ENCODE assay signal across 9 cellular contexts in genomic region chr11:704799-705645, GRCh38. TPM values are rescaled to one million over a fixed set of nuclear protein-coding genes. Genes with fewer than 3 reads are reported as not detected.
DNase-seq lines count a peak whose midpoint lies in the region; ATAC-seq and TF ChIP-seq lines count a peak whose summit lies in the region.
"Had no signal": no experiment of that assay in that cellular context is flagged by ENCODE, and none has a peak within 500 bp of the region (broad histone marks: within the 10 kb centered on the region; RNA-seq: fewer than 3 reads in every experiment).

No MANE protein-coding gene starts in this region.

- H3K36me3 ChIP-seq in colonic mucosa (no peaks in the 10 kb centered on the region), lung (ENCODE audit: control insufficient read depth in 2 of 2, insufficient read depth in 2 of 2, low read length in 2 of 2) (peaks cover 0 to 13% of the 10 kb centered on the region in 2 donors), tibial artery (peaks cover 0 to 29% (median 21%) of the 10 kb centered on the region in 3 donors), adrenal gland (replicated peaks in 1 of 2) (no peaks in the 10 kb centered on the region)

- H3K4me3 ChIP-seq in colonic mucosa (peak overlapping the region; percentile 71), lung (no peak overlapping the region), tibial artery (peak overlapping the region; percentile 59 to 63), adrenal gland (peak overlapping the region in 1 of 4 donors; percentile 65)

- TF ChIP-seq CTCF in colonic mucosa (IDR thresholded peaks at IDR 0.05) (no peak), lung (IDR thresholded peaks at IDR 0.05; ENCODE audit: control extremely low read depth, extremely low read depth) (no peak), tibial artery (IDR thresholded peaks at IDR 0.05) (no peak), adrenal gland (IDR thresholded peaks at IDR 0.05) (no peak)

- peak overlapping the region; percentile 84 to 91 for H3K9ac ChIP-seq in colonic mucosa (ENCODE audit: low read depth in 2 of 2, low read length in 2 of 2)

- H3K4me1 ChIP-seq in colonic mucosa (peaks cover 27% of the 10 kb centered on the region), lung (ENCODE audit: control insufficient read depth in 2 of 2, insufficient read depth in 2 of 2, low read length in 2 of 2) (peaks cover 0 to 22% of the 10 kb centered on the region in 2 donors), tibial artery (peaks cover 0 to 65% (median 40%) of the 10 kb centered on the region in 4 donors), adrenal gland (replicated peaks in 1 of 2) (peaks cover 18 to 20% of the 10 kb centered on the region in 2 donors)

- peak; percentile 54 for ATAC-seq in lung (ENCODE audit: insufficient read depth, low FRiP score)
- ATAC-seq in HG02678 (IDR thresholded peaks at IDR 0.05; ENCODE audit: unreplicated experiment): no peak

- peak; percentile 54 for DNase-seq in NCI-H2029 treated with DMSO at 0.1 percent for 48 hours (lab: John Stamatoyannopoulos, UW)
- DNase-seq in colonic mucosa: peak; percentile 90
- DNase-seq in lung (ENCODE audit: low spot score): peak; percentile 85
- DNase-seq in tibial artery: peak in 1 of 2 donors; percentile 66
- no peak for DNase-seq in adrenal gland
- no peak for DNase-seq in NCI-H1048 (lab: John Stamatoyannopoulos, UW)
- no peak for DNase-seq in medulla oblongata (ENCODE audit: extremely low spot score)
- DNase-seq: RPMI8226 had no signal

- 49 to 74% methylated on average over 21 to 25 of the region's 25 CpGs for WGBS in lung, 2 donors
- WGBS in adrenal gland, 4 donors: 69 to 78% (median 78%) methylated on average over 10 to 25 of the region's 25 CpGs

- H3K9me3 ChIP-seq in colonic mucosa (no peaks in the 10 kb centered on the region), lung (ENCODE audit: control insufficient read depth in 2 of 2, insufficient read depth in 1 of 2, low read length in 1 of 2) (no peaks in the 10 kb centered on the region), tibial artery (no peaks in the 10 kb centered on the region), adrenal gland (replicated peaks in 1 of 3) (no peaks in the 10 kb centered on the region)

- H3K27me3 ChIP-seq in colonic mucosa (no peaks in the 10 kb centered on the region), lung (ENCODE audit: control insufficient read depth, insufficient read depth) (no peaks in the 10 kb centered on the region), tibial artery (peaks cover 0 to 46% of the 10 kb centered on the region in 2 donors), adrenal gland (no peaks in the 10 kb centered on the region)

- no peak for TF ChIP-seq POLR2A in adrenal gland (IDR thresholded peaks at IDR 0.05)

- intact Hi-C loops in colonic mucosa (cut with DNase I): no loop called here
- intact Hi-C loops in tibial artery (cut with DNase I; ENCODE audit: low total_unique reads): no loop called here
- intact Hi-C loops in adrenal gland (cut with DNase I): no loop called here

- peak overlapping the region; percentile 90 for H3K27ac ChIP-seq in colonic mucosa
- peak overlapping the region in 1 of 2 donors; percentile 78 for H3K27ac ChIP-seq in lung (ENCODE audit: low read depth in 1 of 2, low read length in 1 of 2)
- H3K27ac ChIP-seq in tibial artery: peak overlapping the region; percentile 80 to 86
- H3K27ac ChIP-seq in adrenal gland: peak overlapping the region in 2 of 5 donors; percentile 17 to 61

RNA-seq across cellular contexts. Expression of gene EPS8L2, which starts 1.0 kb away (rescaled TPM):
- 100 to 1,000 TPM; 192 to 254 TPM for total RNA-seq in colonic mucosa
- total RNA-seq in lung: 100 to 1,000 TPM in 1 of 2 donors, 10 to 100 TPM in 1; 92.4 to 166 TPM
- polyA plus RNA-seq in lung: 100 to 1,000 TPM in 1 of 2 donors, 10 to 100 TPM in 1; 35.6 to 114 TPM
- total RNA-seq in adrenal gland: 10 to 100 TPM; 13.8 to 57.7 (median 36.0) TPM
- 10 to 100 TPM in 2 of 3 donors, 1 to 10 TPM in 1; 9.7 to 51.9 (median 25.6) TPM for polyA plus RNA-seq in adrenal gland

RNA-seq across cellular contexts. Expression of gene TMEM80, which starts 9.4 kb away (rescaled TPM):
- 10 to 100 TPM; 18.4 to 36.6 TPM for total RNA-seq in colonic mucosa
- 10 to 100 TPM; 10.3 to 23.2 TPM for total RNA-seq in lung
- polyA plus RNA-seq in lung: 10 to 100 TPM; 13.8 to 28.1 TPM
- total RNA-seq in adrenal gland: 10 to 100 TPM; 11.1 to 85.3 (median 34.7) TPM
- polyA plus RNA-seq in adrenal gland: 10 to 100 TPM; 14.8 to 33.8 (median 26.0) TPM

RNA-seq across cellular contexts. Expression of gene DEAF1, which starts 10.0 kb away (rescaled TPM):
- total RNA-seq in colonic mucosa: 10 to 100 TPM; 21.7 to 25.8 TPM
- total RNA-seq in lung: 10 to 100 TPM; 18.5 to 33.1 TPM
- polyA plus RNA-seq in lung: 10 to 100 TPM; 20.0 to 24.7 TPM
- total RNA-seq in adrenal gland: 10 to 100 TPM; 32.8 to 57.3 (median 53.7) TPM
- polyA plus RNA-seq in adrenal gland: 100 to 1,000 TPM in 1 of 3 donors, 10 to 100 TPM in 2; 20.6 to 131 (median 67.0) TPM

RNA-seq across cellular contexts. Expression of gene TALDO1, which starts 42.2 kb away (rescaled TPM):
- total RNA-seq in colonic mucosa: 100 to 1,000 TPM; 195 to 274 TPM
- 100 to 1,000 TPM; 128 to 292 TPM for total RNA-seq in lung
- polyA plus RNA-seq in lung: 100 to 1,000 TPM; 186 to 311 TPM
- 100 to 1,000 TPM; 133 to 167 (median 153) TPM for total RNA-seq in adrenal gland
- 100 to 1,000 TPM in 2 of 3 donors, 10 to 100 TPM in 1; 64.3 to 117 (median 100) TPM for polyA plus RNA-seq in adrenal gland

Comparison
In these comparisons a context has a peak if more than half of its experiments do, and no peak if none do; other contexts are left out.
1. DNase-seq: peak in NCI-H2029 treated with DMSO at 0.1 percent for 48 hours (single experiment), colonic mucosa (single experiment) and lung (single experiment); none in adrenal gland (0 of 7), NCI-H1048 (single experiment) and medulla oblongata (single experiment).